Comparison of ENCODE assay signal across 10 cellular contexts in genomic region chr4:108053281-108053701, GRCh38.
DNase-seq lines count a peak whose midpoint lies in the region; ATAC-seq and TF ChIP-seq lines count a peak whose summit lies in the region.
"Had no signal": no experiment of that assay in that cellular context is flagged by ENCODE, and none has a peak within 500 bp of the region (broad histone marks: within the 10 kb centered on the region; RNA-seq: fewer than 3 reads in every experiment).

No MANE protein-coding gene starts in this region.

- H3K36me3 Mint-ChIP-seq in immature natural killer cell (no peaks in the 10 kb centered on the region), HFFc6 (ENCODE audit: low read depth) (no peaks in the 10 kb centered on the region)

- H3K9me3 ChIP-seq in adipocyte (ENCODE audit: control insufficient read depth, low read length), result no peaks in the 10 kb centered on the region

- H3K9me3 Mint-ChIP-seq in immature natural killer cell (no peaks in the 10 kb centered on the region), HFFc6 (no peaks in the 10 kb centered on the region)

- no peak overlapping the region for H3K4me3 ChIP-seq in adipocyte (ENCODE audit: low read length)

- no peaks in the 10 kb centered on the region for H3K27me3 ChIP-seq in adipocyte (replicated peaks; ENCODE audit: control insufficient read depth, insufficient read depth, low read length)

- H3K4me3 Mint-ChIP-seq in immature natural killer cell (no peak overlapping the region), HFFc6 (no peak overlapping the region)

- H3K27me3 Mint-ChIP-seq in immature natural killer cell (ENCODE audit: low read depth in 3 of 3) (peaks cover 0 to 2% (median 2%) of the 10 kb centered on the region in 3 donors), HFFc6 (ENCODE audit: insufficient read depth) (peaks cover 4% of the 10 kb centered on the region)

- H3K4me1 ChIP-seq in adipocyte (ENCODE audit: control insufficient read depth, insufficient read depth, low read length), result no peaks in the 10 kb centered on the region

- H3K36me3 ChIP-seq in adipocyte (ENCODE audit: control insufficient read depth, insufficient read depth, low read length, severe bottlenecking), result no peaks in the 10 kb centered on the region

- H3K9ac ChIP-seq in adipocyte (ENCODE audit: low read length), result no peak overlapping the region

- DNase-seq in GM13976 (ENCODE audit: low spot score), result peak; percentile 70
- DNase-seq in adipocyte (ENCODE audit: low read depth), result peak; percentile 18
- no peak for DNase-seq in immature natural killer cell
- no peak for DNase-seq in activated CD8-positive, alpha-beta memory T cell treated with anti-CD3 and anti-CD28 coated beads, Interleukin-2, amount 50 U/mL, for 48 hours
- no peak for DNase-seq in NCI-H1417 (lab: John Stamatoyannopoulos, UW)
- DNase-seq in HFFc6, result no peak
- DNase-seq: DMS 273 treated with DMSO at 0.1 percent for 48 hours had no signal

- H3K27ac Mint-ChIP-seq in immature natural killer cell (no peak overlapping the region), HFFc6 (no peak overlapping the region)

- TF ChIP-seq CTCF in GM13976 (IDR thresholded peaks at IDR 0.05; ENCODE audit: borderline replicate concordance, control extremely low read depth, extremely low read depth, insufficient read depth, missing control alignments) (no peak), HFFc6 (IDR thresholded peaks at IDR 0.05) (no peak)

- ATAC-seq in GM19452 (IDR thresholded peaks at IDR 0.05; ENCODE audit: unreplicated experiment) (peak; percentile 95), HG03095 (IDR thresholded peaks at IDR 0.05; ENCODE audit: unreplicated experiment) (peak; percentile 96)
- ATAC-seq: left lobe of liver had no signal

- in situ Hi-C loops in GM13976 (cut with MboI; ENCODE audit: low sequenced_read_pairs, unreplicated experiment), result no loop called here

- peaks cover 2 to 4% of the 10 kb centered on the region in 2 donors for H3K4me1 Mint-ChIP-seq in immature natural killer cell
- H3K4me1 Mint-ChIP-seq in HFFc6 (ENCODE audit: low read depth), result peaks cover 2% of the 10 kb centered on the region

Comparison
In these comparisons a context has a peak if more than half of its experiments do, and no peak if none do; other contexts are left out.
1. DNase-seq: peak in GM13976 (single experiment) and adipocyte (single experiment); none in immature natural killer cell (0 of 3), activated CD8-positive, alpha-beta memory T cell treated with anti-CD3 and anti-CD28 coated beads, Interleukin-2, amount 50 U/mL, for 48 hours (single experiment), NCI-H1417 (0 of 3) and HFFc6 (single experiment).